13 cellular contexts compared by ENCODE assay signal in genomic region chr16:30437511-30438046, GRCh38. TPM values are rescaled to one million over a fixed set of nuclear protein-coding genes. Genes with fewer than 3 reads are reported as not detected.
DNase-seq lines count a peak whose midpoint lies in the region; ATAC-seq and TF ChIP-seq lines count a peak whose summit lies in the region.
"Had no signal": no experiment of that assay in that cellular context is flagged by ENCODE, and none has a peak within 500 bp of the region (broad histone marks: within the 10 kb centered on the region; RNA-seq: fewer than 3 reads in every experiment).

No MANE protein-coding gene starts in this region.

- intact Hi-C loops in Panc1 (cut with micrococcal nuclease; ENCODE audit: unreplicated experiment) = no loop called here

- H3K36me3 Mint-ChIP-seq in stimulated activated memory B cell treated with anti-CD40 and anti-IgM and Interleukin-4, amounts not matched to agents 10 μg/mL and 1 μg/mL and 100 μg/mL, for 72 hours = peaks cover 7% of the 10 kb centered on the region

- H3K27ac ChIP-seq in Panc1 (ENCODE audit: low read length) = no peak overlapping the region
- H3K27ac ChIP-seq: ovary, Peyer's patch had no signal

- H3K36me3 ChIP-seq in Panc1 (ENCODE audit: control insufficient read depth, insufficient read depth, low read length) = no peaks in the 10 kb centered on the region
- H3K36me3 ChIP-seq: ovary, Peyer's patch had no signal

- H3K27ac Mint-ChIP-seq in stimulated activated memory B cell treated with anti-CD40 and anti-IgM and Interleukin-4, amounts not matched to agents 10 μg/mL and 1 μg/mL and 100 μg/mL, for 72 hours = peak overlapping the region; percentile 28
- H3K27ac Mint-ChIP-seq: activated T-helper 1 cell treated with anti-CD3 and anti-CD28 coated beads, Interleukin-12 subunit alpha, Interleukin-12 subunit beta, Interleukin-2, Interleukin-4 antibody, amounts not matched to agents 30 ng/mL and 10 ng/mL and 1 ng/mL, durations not matched to agents 14 hours and 24 hours and 36 hours; T-helper 17 cell had no signal

- H3K9me3 ChIP-seq in Panc1 (ENCODE audit: control insufficient read depth, insufficient read depth, low read depth, low read length) = no peaks in the 10 kb centered on the region
- H3K9me3 ChIP-seq: ovary, Peyer's patch had no signal

- no peaks in the 10 kb centered on the region for H3K9me3 Mint-ChIP-seq in stimulated activated memory B cell treated with anti-CD40 and anti-IgM and Interleukin-4, amounts not matched to agents 10 μg/mL and 1 μg/mL and 100 μg/mL, for 72 hours
- H3K9me3 Mint-ChIP-seq: activated T-helper 1 cell treated with anti-CD3 and anti-CD28 coated beads, Interleukin-12 subunit alpha, Interleukin-12 subunit beta, Interleukin-2, Interleukin-4 antibody, amounts not matched to agents 30 ng/mL and 10 ng/mL and 1 ng/mL, durations not matched to agents 14 hours and 24 hours and 36 hours had no signal

- CTCF ChIA-PET in Panc1 (lab: Charles Lee) = interaction anchor here (0.7 kb wide), 1 partner anchor 18 kb away, joined by 5 read pairs; no protein-coding TSS in a partner anchor

- DNase-seq in NCI-H2081 (lab: John Stamatoyannopoulos, UW) (peak; percentile 5 to 17), NCI-H2081 treated with DMSO at 0.1 percent for 48 hours (lab: John Stamatoyannopoulos, UW) (no peak), Panc1 (ENCODE audit: low read depth, low spot score) (no peak), NCI-H1694 treated with DMSO at 0.1 percent for 48 hours (lab: John Stamatoyannopoulos, UW) (no peak)
- DNase-seq: activated CD4-positive, alpha-beta T cell treated with anti-CD3 and anti-CD28 coated beads, Interleukin-2, amount 50 U/mL, for 4 hours; cortex of kidney; ovary; Peyer's patch; stimulated activated CD4-positive, alpha-beta T cell treated with anti-CD3 and anti-CD28 coated beads, Interleukin-15, amount 100 ng/mL, for 24 hours; T-helper 17 cell had no signal

- no TSS peak for BruUV-seq in Panc1 (replicated peaks; lab: Mats Ljungman, UMichigan)

- H3K4me1 Mint-ChIP-seq in stimulated activated memory B cell treated with anti-CD40 and anti-IgM and Interleukin-4, amounts not matched to agents 10 μg/mL and 1 μg/mL and 100 μg/mL, for 72 hours = peaks cover 38% of the 10 kb centered on the region

- no peak overlapping the region for H3K4me3 ChIP-seq in Panc1 (ENCODE audit: low read depth in 2 of 2, low read length in 2 of 2)
- H3K4me3 ChIP-seq: ovary, Peyer's patch had no signal

- ATAC-seq in Panc1 (peak; percentile 46), HG03432 (IDR thresholded peaks at IDR 0.05; ENCODE audit: unreplicated experiment) (no peak)
- no peak for ATAC-seq in stimulated activated memory B cell treated with anti-CD40 and anti-IgM and Interleukin-4, amounts not matched to agents 10 μg/mL and 1 μg/mL and 100 μg/mL, for 72 hours
- ATAC-seq: T-helper 17 cell had no signal

- in situ Hi-C loops in Panc1 (cut with HindIII; ENCODE audit: low pct_unique_long_range_greater_than_20kb, low sequenced_read_pairs) = no loop called here

- H3K27me3 ChIP-seq in Panc1 (ENCODE audit: control insufficient read depth, insufficient read depth, low read length) = no peaks in the 10 kb centered on the region
- H3K27me3 ChIP-seq: ovary, Peyer's patch had no signal

- POLR2A ChIA-PET in Panc1 (lab: Charles Lee) = no interaction called here

- no peaks in the 10 kb centered on the region for H3K27me3 Mint-ChIP-seq in stimulated activated memory B cell treated with anti-CD40 and anti-IgM and Interleukin-4, amounts not matched to agents 10 μg/mL and 1 μg/mL and 100 μg/mL, for 72 hours
- H3K27me3 Mint-ChIP-seq: T-helper 17 cell had no signal

- no peak overlapping the region for H3K4me3 Mint-ChIP-seq in stimulated activated memory B cell treated with anti-CD40 and anti-IgM and Interleukin-4, amounts not matched to agents 10 μg/mL and 1 μg/mL and 100 μg/mL, for 72 hours
- H3K4me3 Mint-ChIP-seq: activated T-helper 1 cell treated with anti-CD3 and anti-CD28 coated beads, Interleukin-12 subunit alpha, Interleukin-12 subunit beta, Interleukin-2, Interleukin-4 antibody, amounts not matched to agents 30 ng/mL and 10 ng/mL and 1 ng/mL, durations not matched to agents 14 hours and 24 hours and 36 hours; T-helper 17 cell had no signal

- TF ChIP-seq CTCF in Panc1 (IDR thresholded peaks at IDR 0.05) = no peak

- peaks cover 5% of the 10 kb centered on the region; the same call in 1 of the 2 replicates for H3K4me1 ChIP-seq in Panc1 (ENCODE audit: control insufficient read depth, insufficient read depth, low read length)
- H3K4me1 ChIP-seq: Peyer's patch had no signal

RNA-seq across cellular contexts. Expression of gene DCTPP1, which starts 7.7 kb away (rescaled TPM):
- total RNA-seq in Panc1 (2021; ENCODE audit: unreplicated experiment) = 120 TPM
- 162 TPM for polyA plus RNA-seq in Panc1 (2012; ENCODE audit: insufficient read length)

RNA-seq across cellular contexts. Expression of gene SEPHS2, which starts 8.1 kb away (rescaled TPM):
- 68.5 TPM for total RNA-seq in Panc1 (2021; ENCODE audit: unreplicated experiment)
- 57.5 TPM for polyA plus RNA-seq in Panc1 (2012; ENCODE audit: insufficient read length)

RNA-seq across cellular contexts. Expression of gene ZNF771, which starts 30.2 kb away (rescaled TPM):
- total RNA-seq in Panc1 (2021; ENCODE audit: unreplicated experiment) = 14.4 TPM
- polyA plus RNA-seq in Panc1 (2012; ENCODE audit: insufficient read length) = 20.9 TPM

RNA-seq across cellular contexts. Expression of gene ITGAL, which starts 35.0 kb away (rescaled TPM):
- total RNA-seq in Panc1 (2021; ENCODE audit: unreplicated experiment) = 0.54 TPM
- polyA plus RNA-seq in Panc1 (2012; ENCODE audit: insufficient read length) = not detected

RNA-seq across cellular contexts. Expression of gene ZNF48, which starts 42.4 kb away (rescaled TPM):
- total RNA-seq in Panc1 (2021; ENCODE audit: unreplicated experiment) = 16.6 TPM
- polyA plus RNA-seq in Panc1 (2012; ENCODE audit: insufficient read length) = 17.6 TPM

Comparison
In these comparisons a context has a peak if more than half of its experiments do, and no peak if none do; other contexts are left out.
1. DNase-seq: peak in NCI-H2081 (2 of 2); none in NCI-H2081 treated with DMSO at 0.1 percent for 48 hours (single experiment), Panc1 (single experiment) and NCI-H1694 treated with DMSO at 0.1 percent for 48 hours (single experiment).